In the genomic region with DNA sequence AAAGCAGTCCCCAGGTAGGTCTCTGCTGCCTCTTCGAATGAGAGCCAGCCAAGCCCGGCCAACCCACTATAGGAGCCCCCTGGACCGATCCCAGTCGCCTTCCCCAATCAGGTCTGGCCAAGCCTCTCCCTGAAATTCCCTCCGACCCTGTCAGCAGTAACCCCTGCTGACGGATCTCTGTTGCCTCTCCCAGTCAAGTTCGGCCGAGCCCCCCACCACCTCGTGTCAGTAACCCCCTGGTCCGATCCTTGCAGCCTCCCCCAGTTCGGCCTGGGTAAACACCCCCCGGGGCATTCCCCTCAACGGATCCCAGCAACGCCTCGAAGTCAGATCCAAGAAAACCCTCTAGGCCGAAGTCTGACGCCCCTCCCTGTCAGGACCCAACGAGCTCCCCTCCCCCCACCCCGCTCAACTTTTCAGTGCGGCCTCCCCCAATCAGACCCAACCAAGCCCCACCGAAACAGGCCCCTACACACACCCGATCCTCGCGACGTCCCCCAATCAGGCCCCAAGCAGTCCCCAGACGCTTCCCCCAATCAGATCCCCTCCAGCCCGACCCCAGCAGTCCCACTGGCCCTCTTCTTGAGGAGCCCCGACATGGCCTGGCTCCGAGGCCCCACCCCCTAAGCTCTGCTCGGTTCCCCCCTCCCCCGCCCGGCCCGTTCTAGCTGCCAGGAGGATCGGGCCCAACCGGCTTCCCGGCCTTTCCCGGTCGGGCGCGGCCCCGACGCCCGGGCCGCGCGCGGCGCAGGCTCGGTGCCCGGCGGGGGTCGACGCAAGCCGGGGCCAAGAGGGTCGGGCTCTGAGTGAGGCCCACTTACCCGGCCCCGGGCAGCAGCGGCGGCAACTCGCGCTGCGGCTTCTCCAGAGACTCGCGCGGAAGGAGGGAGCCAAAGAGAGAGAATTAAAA, we compare ENCODE assay signal across 8 cellular contexts. TPM values are rescaled to one million over a fixed set of nuclear protein-coding genes. Genes with fewer than 3 reads are reported as not detected.
A peak's percentile ranks its signal among the peaks of the same experiment; 100 is the strongest.
DNase-seq lines count a peak whose midpoint lies in the region; ATAC-seq and TF ChIP-seq lines count a peak whose summit lies in the region.

No MANE protein-coding gene starts in this region.

- H3K9me3 Mint-ChIP-seq in activated T-helper 2 cell treated with anti-CD3 and anti-CD28 coated beads, Interferon-gamma antibody, Interleukin-2, Interleukin-4, amounts not matched to agents 10 μg/mL and 5 μg/mL and 100 μg/mL, durations not matched to agents 14 hours and 24 hours and 36 hours = no peaks in the 10 kb centered on the region
- no peaks in the 10 kb centered on the region for H3K9me3 Mint-ChIP-seq in natural killer cell treated with Interleukin-12 subunit alpha and Interleukin-12 subunit beta and Interleukin-15 and Interleukin-18, amount 100 ng/mL, for 72 hours
- no peaks in the 10 kb centered on the region for H3K9me3 Mint-ChIP-seq in type B pancreatic cell

- peaks cover 17% of the 10 kb centered on the region for H3K4me1 Mint-ChIP-seq in activated T-helper 2 cell treated with anti-CD3 and anti-CD28 coated beads, Interferon-gamma antibody, Interleukin-2, Interleukin-4, amounts not matched to agents 10 μg/mL and 5 μg/mL and 100 μg/mL, durations not matched to agents 14 hours and 24 hours and 36 hours (ENCODE audit: low read depth)
- peaks cover 40 to 48% of the 10 kb centered on the region in 2 donors for H3K4me1 Mint-ChIP-seq in natural killer cell treated with Interleukin-12 subunit alpha and Interleukin-12 subunit beta and Interleukin-15 and Interleukin-18, amount 100 ng/mL, for 72 hours (ENCODE audit: low read depth in 2 of 2)
- H3K4me1 Mint-ChIP-seq in type B pancreatic cell (ENCODE audit: unreplicated experiment) = peaks cover 23% of the 10 kb centered on the region

- H3K27me3 Mint-ChIP-seq in activated T-helper 2 cell treated with anti-CD3 and anti-CD28 coated beads, Interferon-gamma antibody, Interleukin-2, Interleukin-4, amounts not matched to agents 10 μg/mL and 5 μg/mL and 100 μg/mL, durations not matched to agents 14 hours and 24 hours and 36 hours (ENCODE audit: low read depth) = no peaks in the 10 kb centered on the region
- no peaks in the 10 kb centered on the region for H3K27me3 Mint-ChIP-seq in natural killer cell treated with Interleukin-12 subunit alpha and Interleukin-12 subunit beta and Interleukin-15 and Interleukin-18, amount 100 ng/mL, for 72 hours
- H3K27me3 Mint-ChIP-seq in type B pancreatic cell = no peaks in the 10 kb centered on the region

- intact Hi-C loops in activated T-helper 2 cell treated with anti-CD3 and anti-CD28 coated beads, Interferon-gamma antibody, Interleukin-2, Interleukin-4, amounts not matched to agents 10 μg/mL and 5 μg/mL and 100 μg/mL, durations not matched to agents 14 hours and 24 hours and 36 hours (cut with micrococcal nuclease) = loop anchor here (1.0 to 5.0 kb wide), 3 partner anchors 41 to 1630 kb away; a partner anchor contains a TSS

- H3K36me3 Mint-ChIP-seq in activated T-helper 2 cell treated with anti-CD3 and anti-CD28 coated beads, Interferon-gamma antibody, Interleukin-2, Interleukin-4, amounts not matched to agents 10 μg/mL and 5 μg/mL and 100 μg/mL, durations not matched to agents 14 hours and 24 hours and 36 hours (ENCODE audit: low read depth) = peaks cover 49% of the 10 kb centered on the region
- H3K36me3 Mint-ChIP-seq in natural killer cell treated with Interleukin-12 subunit alpha and Interleukin-12 subunit beta and Interleukin-15 and Interleukin-18, amount 100 ng/mL, for 72 hours = peaks cover 13% of the 10 kb centered on the region
- peaks cover 8% of the 10 kb centered on the region for H3K36me3 Mint-ChIP-seq in type B pancreatic cell

- H3K4me3 ChIP-seq in fibroblast of mammary gland (ENCODE audit: control insufficient read depth, low read depth, low read length) = peak overlapping the region; percentile 93

- H3K27ac Mint-ChIP-seq in activated T-helper 2 cell treated with anti-CD3 and anti-CD28 coated beads, Interferon-gamma antibody, Interleukin-2, Interleukin-4, amounts not matched to agents 10 μg/mL and 5 μg/mL and 100 μg/mL, durations not matched to agents 14 hours and 24 hours and 36 hours = peak overlapping the region; percentile 88
- peak overlapping the region; percentile 94 to 97 for H3K27ac Mint-ChIP-seq in natural killer cell treated with Interleukin-12 subunit alpha and Interleukin-12 subunit beta and Interleukin-15 and Interleukin-18, amount 100 ng/mL, for 72 hours
- H3K27ac Mint-ChIP-seq in type B pancreatic cell = peak overlapping the region; percentile 95

- peak; percentile 15 for ATAC-seq in HG02981 (IDR thresholded peaks at IDR 0.05; ENCODE audit: unreplicated experiment)
- ATAC-seq in natural killer cell treated with Interleukin-12 subunit alpha and Interleukin-12 subunit beta and Interleukin-15 and Interleukin-18, amount 100 ng/mL, for 72 hours = peak; percentile 69 to 72

- no peak for TF ChIP-seq CTCF in fibroblast of mammary gland (conservative IDR thresholded peaks at IDR 0.05; ENCODE audit: control insufficient read depth, insufficient read depth, low read depth, low read length)
- no peak for TF ChIP-seq CTCF in type B pancreatic cell (conservative IDR thresholded peaks at IDR 0.05)

- peak overlapping the region; percentile 93 for H3K4me3 Mint-ChIP-seq in activated T-helper 2 cell treated with anti-CD3 and anti-CD28 coated beads, Interferon-gamma antibody, Interleukin-2, Interleukin-4, amounts not matched to agents 10 μg/mL and 5 μg/mL and 100 μg/mL, durations not matched to agents 14 hours and 24 hours and 36 hours (ENCODE audit: low read depth)
- peak overlapping the region; percentile 99 for H3K4me3 Mint-ChIP-seq in natural killer cell treated with Interleukin-12 subunit alpha and Interleukin-12 subunit beta and Interleukin-15 and Interleukin-18, amount 100 ng/mL, for 72 hours
- H3K4me3 Mint-ChIP-seq in type B pancreatic cell = peak overlapping the region; percentile 98

- DNase-seq in SIG-M5 treated with dmso at 0.1 percent for 504 hours (lab: John Stamatoyannopoulos, UW; ENCODE audit: unreplicated experiment) (peak; percentile 21), SIG-M5 (lab: John Stamatoyannopoulos, UW) (no peak), NOMO-1 (lab: John Stamatoyannopoulos, UW; ENCODE audit: unreplicated experiment in 2 of 2) (peak; percentile 23 to 32), fibroblast of mammary gland (ENCODE audit: low read depth) (peak; percentile 64), type B pancreatic cell (ENCODE audit: extremely low spot score, unreplicated experiment) (peak; percentile 77)
- DNase-seq in activated T-helper 2 cell treated with anti-CD3 and anti-CD28 coated beads, Interferon-gamma antibody, Interleukin-2, Interleukin-4, amounts not matched to agents 10 μg/mL and 5 μg/mL and 100 μg/mL, durations not matched to agents 14 hours and 24 hours and 36 hours (ENCODE audit: low spot score) = peak; percentile 15
- DNase-seq in natural killer cell treated with Interleukin-12 subunit alpha and Interleukin-12 subunit beta and Interleukin-15 and Interleukin-18, amount 100 ng/mL, for 72 hours (ENCODE audit: low spot score) = peak; percentile 76

RNA-seq across cellular contexts. Expression of a gene that starts 1.8 kb away (rescaled TPM):
- total RNA-seq in activated T-helper 2 cell treated with anti-CD3 and anti-CD28 coated beads, Interferon-gamma antibody, Interleukin-2, Interleukin-4, amounts not matched to agents 10 μg/mL and 5 μg/mL and 100 μg/mL, durations not matched to agents 14 hours and 24 hours and 36 hours = 109 and 112 TPM in 2 replicates
- total RNA-seq in natural killer cell treated with Interleukin-12 subunit alpha and Interleukin-12 subunit beta and Interleukin-15 and Interleukin-18, amount 100 ng/mL, for 72 hours = 100 to 1,000 TPM in 1 of 2 donors, 10 to 100 TPM in 1; 76.9 to 229 TPM
- 78.6 and 99.7 TPM in 2 replicates for total RNA-seq in type B pancreatic cell (ENCODE audit: low replicate concordance)

RNA-seq across cellular contexts. Expression of a gene that starts 12.6 kb away (rescaled TPM):
- total RNA-seq in activated T-helper 2 cell treated with anti-CD3 and anti-CD28 coated beads, Interferon-gamma antibody, Interleukin-2, Interleukin-4, amounts not matched to agents 10 μg/mL and 5 μg/mL and 100 μg/mL, durations not matched to agents 14 hours and 24 hours and 36 hours = 204 and 210 TPM in 2 replicates
- total RNA-seq in natural killer cell treated with Interleukin-12 subunit alpha and Interleukin-12 subunit beta and Interleukin-15 and Interleukin-18, amount 100 ng/mL, for 72 hours = 100 to 1,000 TPM; 154 to 196 TPM
- 164 and 173 TPM in 2 replicates for total RNA-seq in type B pancreatic cell (ENCODE audit: low replicate concordance)

RNA-seq across cellular contexts. Expression of a gene that starts 15.4 kb away (rescaled TPM):
- total RNA-seq in activated T-helper 2 cell treated with anti-CD3 and anti-CD28 coated beads, Interferon-gamma antibody, Interleukin-2, Interleukin-4, amounts not matched to agents 10 μg/mL and 5 μg/mL and 100 μg/mL, durations not matched to agents 14 hours and 24 hours and 36 hours = 62.7 and 62.8 TPM in 2 replicates
- 10 to 100 TPM; 48.9 to 70.8 TPM for total RNA-seq in natural killer cell treated with Interleukin-12 subunit alpha and Interleukin-12 subunit beta and Interleukin-15 and Interleukin-18, amount 100 ng/mL, for 72 hours
- total RNA-seq in type B pancreatic cell (ENCODE audit: low replicate concordance) = 59.6 and 74.5 TPM in 2 replicates

RNA-seq across cellular contexts. Expression of a gene that starts 25.5 kb away (rescaled TPM):
- 8.8 and 9.4 TPM in 2 replicates for total RNA-seq in activated T-helper 2 cell treated with anti-CD3 and anti-CD28 coated beads, Interferon-gamma antibody, Interleukin-2, Interleukin-4, amounts not matched to agents 10 μg/mL and 5 μg/mL and 100 μg/mL, durations not matched to agents 14 hours and 24 hours and 36 hours
- 10 to 100 TPM in 1 of 2 donors, 1 to 10 TPM in 1; 5.6 to 15.4 TPM for total RNA-seq in natural killer cell treated with Interleukin-12 subunit alpha and Interleukin-12 subunit beta and Interleukin-15 and Interleukin-18, amount 100 ng/mL, for 72 hours
- total RNA-seq in type B pancreatic cell (ENCODE audit: low replicate concordance) = 15.4 and 17.0 TPM in 2 replicates

RNA-seq across cellular contexts. Expression of a gene that starts 29.7 kb away (rescaled TPM):
- 0.11 TPM in 1 of 2 replicates, not detected in the other for total RNA-seq in activated T-helper 2 cell treated with anti-CD3 and anti-CD28 coated beads, Interferon-gamma antibody, Interleukin-2, Interleukin-4, amounts not matched to agents 10 μg/mL and 5 μg/mL and 100 μg/mL, durations not matched to agents 14 hours and 24 hours and 36 hours
- not detected for total RNA-seq in natural killer cell treated with Interleukin-12 subunit alpha and Interleukin-12 subunit beta and Interleukin-15 and Interleukin-18, amount 100 ng/mL, for 72 hours
- 0.14 TPM in 1 of 2 replicates, not detected in the other for total RNA-seq in type B pancreatic cell (ENCODE audit: low replicate concordance)
